In genomic region chr10:68957284-68957615, GRCh38 we compare ENCODE assay signal across 9 cellular contexts. TPM values are rescaled to one million over a fixed set of nuclear protein-coding genes. Genes with fewer than 3 reads are reported as not detected.
DNase-seq lines count a peak whose midpoint lies in the region; ATAC-seq, FAIRE-seq and TF ChIP-seq lines count a peak whose summit lies in the region.
"Had no signal": no experiment of that assay in that cellular context is flagged by ENCODE, and none has a peak within 500 bp of the region (broad histone marks: within the 10 kb centered on the region; RNA-seq: fewer than 3 reads in every experiment).

No MANE protein-coding gene starts in this region.

- TF ChIP-seq EP300 in suprapubic skin (IDR thresholded peaks at IDR 0.05): no peak

- H3K4me3 ChIP-seq in kidney (ENCODE audit: low read length in 2 of 2) (peak overlapping the region; percentile 95), suprapubic skin (peak overlapping the region; percentile 79)

- peak overlapping the region; percentile 94 for H3K4me3 Mint-ChIP-seq in activated naive CD8-positive, alpha-beta T cell treated with anti-CD3 and anti-CD28 coated beads, Interleukin-2, amount 10 ng/mL, durations not matched to agents 7 days and 5 days

- peak; percentile 61 for DNase-seq in activated CD8-positive, alpha-beta memory T cell treated with anti-CD3 and anti-CD28 coated beads for 24 hours
- DNase-seq in activated CD8-positive, alpha-beta memory T cell treated with anti-CD3 and anti-CD28 coated beads, Interleukin-2, amount 50 U/mL, for 4 hours: no peak
- DNase-seq in activated naive CD8-positive, alpha-beta T cell treated with anti-CD3 and anti-CD28 coated beads, Interleukin-2, amount 10 ng/mL, durations not matched to agents 7 days and 5 days: no peak
- DNase-seq in kidney: no peak
- DNase-seq in suprapubic skin (ENCODE audit: low spot score in 2 of 2): no peak
- no peak for DNase-seq in NCI-H446 treated with DMSO at 0.1 percent for 48 hours (lab: John Stamatoyannopoulos, UW)
- DNase-seq in left lobe of liver (ENCODE audit: low spot score): no peak
- DNase-seq: DMS153 had no signal

- peak overlapping the region; percentile 8 to 86 for H3K9ac ChIP-seq in kidney (ENCODE audit: low read length in 2 of 2)

- H3K36me3 ChIP-seq in kidney (ENCODE audit: control insufficient read depth in 1 of 2, insufficient read depth in 2 of 2, low read length in 2 of 2) (peaks cover 5 to 14% of the 10 kb centered on the region in 2 donors), suprapubic skin (peaks cover 21% of the 10 kb centered on the region)

- H3K27me3 ChIP-seq in suprapubic skin: no peaks in the 10 kb centered on the region

- no peaks in the 10 kb centered on the region for H3K9me3 Mint-ChIP-seq in activated naive CD8-positive, alpha-beta T cell treated with anti-CD3 and anti-CD28 coated beads, Interleukin-2, amount 10 ng/mL, durations not matched to agents 7 days and 5 days

- H3K27me3 Mint-ChIP-seq in activated naive CD8-positive, alpha-beta T cell treated with anti-CD3 and anti-CD28 coated beads, Interleukin-2, amount 10 ng/mL, durations not matched to agents 7 days and 5 days: no peaks in the 10 kb centered on the region

- H3K9me3 ChIP-seq in kidney (ENCODE audit: control insufficient read depth in 1 of 2, low read length in 2 of 2) (no peaks in the 10 kb centered on the region), suprapubic skin (no peaks in the 10 kb centered on the region)

- intact Hi-C loops in kidney (cut with DNase I): no loop called here

- 66% methylated on average over 7 of the region's 7 CpGs for WGBS in suprapubic skin

- POLR2A ChIA-PET in activated naive CD8-positive, alpha-beta T cell treated with anti-CD3 and anti-CD28 coated beads, Interleukin-2, amount 10 ng/mL, durations not matched to agents 7 days and 5 days (lab: Charles Lee): interaction anchor here (0.6 to 2.9 kb wide), 5 partner anchors 16 to 134 kb away, joined by 4 to 23 read pairs (median 7); partner anchors contain the start of genes DDX50 and SRGN

- FAIRE-seq in kidney (lab: Jason Lieb, UNC): no peak

- TF ChIP-seq CTCF in kidney (IDR thresholded peaks at IDR 0.05; ENCODE audit: borderline replicate concordance, extremely low read depth, insufficient read depth) (no peak), suprapubic skin (IDR thresholded peaks at IDR 0.05) (no peak)

- H3K27ac ChIP-seq in kidney (ENCODE audit: low read depth in 2 of 2, low read length in 2 of 2) (no peak overlapping the region), suprapubic skin (peak overlapping the region; percentile 21)

- peaks cover 33% of the 10 kb centered on the region for H3K4me1 Mint-ChIP-seq in activated naive CD8-positive, alpha-beta T cell treated with anti-CD3 and anti-CD28 coated beads, Interleukin-2, amount 10 ng/mL, durations not matched to agents 7 days and 5 days

- H3K4me1 ChIP-seq in kidney (ENCODE audit: control insufficient read depth in 1 of 2, insufficient read depth in 1 of 2, low read depth in 1 of 2, low read length in 2 of 2) (peaks cover 0 to 4% of the 10 kb centered on the region in 2 donors), suprapubic skin (peaks cover 24% of the 10 kb centered on the region)

- no peak for TF ChIP-seq POLR2A in suprapubic skin (IDR thresholded peaks at IDR 0.05)

- peaks cover 27% of the 10 kb centered on the region for H3K36me3 Mint-ChIP-seq in activated naive CD8-positive, alpha-beta T cell treated with anti-CD3 and anti-CD28 coated beads, Interleukin-2, amount 10 ng/mL, durations not matched to agents 7 days and 5 days

- no peak for ATAC-seq in activated naive CD8-positive, alpha-beta T cell treated with anti-CD3 and anti-CD28 coated beads, Interleukin-2, amount 10 ng/mL, durations not matched to agents 7 days and 5 days (ENCODE audit: low read depth)
- ATAC-seq in GM19328 (IDR thresholded peaks at IDR 0.05; ENCODE audit: unreplicated experiment) (no peak), left lobe of liver (no peak)

- H3K27ac Mint-ChIP-seq in activated naive CD8-positive, alpha-beta T cell treated with anti-CD3 and anti-CD28 coated beads, Interleukin-2, amount 10 ng/mL, durations not matched to agents 7 days and 5 days: peak overlapping the region; percentile 97

RNA-seq across cellular contexts. Expression of gene DDX21, which starts 1.3 kb away (rescaled TPM):
- 10 to 100 TPM; 63.8 to 65.1 TPM for total RNA-seq in activated naive CD8-positive, alpha-beta T cell treated with anti-CD3 and anti-CD28 coated beads, Interleukin-2, amount 10 ng/mL, durations not matched to agents 7 days and 5 days
- 49.4 TPM for total RNA-seq in kidney
- 8.9 TPM for polyA plus RNA-seq in kidney (ENCODE audit: insufficient read depth, low read depth, low replicate concordance)
- 10 to 100 TPM; 35.4 to 84.4 (median 58.5) TPM for total RNA-seq in suprapubic skin
- total RNA-seq in left lobe of liver: 14.0 TPM

RNA-seq across cellular contexts. Expression of gene KIFBP, which starts 31.4 kb away (rescaled TPM):
- total RNA-seq in activated naive CD8-positive, alpha-beta T cell treated with anti-CD3 and anti-CD28 coated beads, Interleukin-2, amount 10 ng/mL, durations not matched to agents 7 days and 5 days: 10 to 100 TPM; 13.7 TPM
- total RNA-seq in kidney (26.7 TPM), suprapubic skin (10 to 100 TPM; 15.0 to 21.5 (median 20.8) TPM), left lobe of liver (8.2 TPM)
- polyA plus RNA-seq in kidney (ENCODE audit: insufficient read depth, low read depth, low replicate concordance): 25.6 TPM

RNA-seq across cellular contexts. Expression of gene DDX50, which starts 56.1 kb away (rescaled TPM):
- 10 to 100 TPM; 49.3 to 51.4 TPM for total RNA-seq in activated naive CD8-positive, alpha-beta T cell treated with anti-CD3 and anti-CD28 coated beads, Interleukin-2, amount 10 ng/mL, durations not matched to agents 7 days and 5 days
- total RNA-seq in kidney (33.1 TPM), suprapubic skin (10 to 100 TPM; 21.9 to 34.2 (median 27.8) TPM), left lobe of liver (6.4 TPM)
- 24.0 TPM for polyA plus RNA-seq in kidney (ENCODE audit: insufficient read depth, low read depth, low replicate concordance)
